ENCODE assay signal across 13 cellular contexts in the genomic region with DNA sequence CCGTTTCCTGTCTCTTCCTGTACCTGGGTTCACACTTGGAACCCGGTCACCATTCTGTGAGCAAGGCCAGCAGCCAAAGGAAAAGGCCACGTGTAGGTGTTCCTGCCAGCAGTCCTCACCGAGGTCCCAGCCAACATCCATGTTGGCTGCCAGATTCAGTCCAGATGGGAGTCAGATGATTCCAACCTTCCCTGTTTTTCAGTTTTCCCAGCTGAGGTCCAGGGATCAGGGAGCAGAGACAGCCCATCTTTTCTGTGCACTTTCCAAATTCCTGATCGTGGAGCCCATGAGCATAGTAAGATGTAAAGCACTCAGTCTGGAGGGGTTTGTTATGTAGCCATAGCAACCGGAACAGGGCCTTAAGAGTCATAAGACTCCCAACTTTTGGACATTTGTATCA. TPM values are rescaled to one million over a fixed set of nuclear protein-coding genes. Genes with fewer than 3 reads are reported as not detected.
A peak's percentile ranks its signal among the peaks of the same experiment; 100 is the strongest.
DNase-seq lines count a peak whose midpoint lies in the region; ATAC-seq, FAIRE-seq and TF ChIP-seq lines count a peak whose summit lies in the region.
"Had no signal": no experiment of that assay in that cellular context is flagged by ENCODE, and none has a peak within 500 bp of the region (broad histone marks: within the 10 kb centered on the region; RNA-seq: fewer than 3 reads in every experiment).

No MANE protein-coding gene starts in this region.

- H3K27me3 ChIP-seq in right atrium auricular region (no peaks in the 10 kb centered on the region), uterus (no peaks in the 10 kb centered on the region)
- H3K27me3 ChIP-seq: SJCRH30 had no signal

- no peak for TF ChIP-seq POLR2A in uterus (IDR thresholded peaks at IDR 0.05)

- ATAC-seq in Right ventricle myocardium superior (ENCODE audit: poor library complexity) = peak; percentile 80
- peak; percentile 80 for ATAC-seq in left lobe of liver

- FAIRE-seq in D721Med (lab: Jason Lieb, UNC) = no peak

- H3K4me3 ChIP-seq in right atrium auricular region = no peak overlapping the region
- no peak overlapping the region for H3K4me3 ChIP-seq in cardiac fibroblast (replicated peaks in 1 of 2; ENCODE audit: low read depth in 2 of 2, low read length in 2 of 2)
- no peak overlapping the region for H3K4me3 ChIP-seq in uterus
- H3K4me3 ChIP-seq: SJCRH30 had no signal

- H3K9me3 ChIP-seq in right atrium auricular region (no peaks in the 10 kb centered on the region), uterus (no peaks in the 10 kb centered on the region)
- H3K9me3 ChIP-seq: SJCRH30 had no signal

- intact Hi-C loops in Right ventricle myocardium superior (cut with DNase I) = loop anchor here (10.0 kb wide), 1 partner anchor 81 kb away; no protein-coding TSS in a partner anchor
- intact Hi-C loops in uterus (cut with DNase I; ENCODE audit: low total_unique reads) = no loop called here

- no peaks in the 10 kb centered on the region for H3K36me3 ChIP-seq in right atrium auricular region
- H3K36me3 ChIP-seq in uterus = no peaks in the 10 kb centered on the region
- H3K36me3 ChIP-seq: SJCRH30 had no signal

- H3K4me1 ChIP-seq in right atrium auricular region (peaks cover 0 to 5% of the 10 kb centered on the region in 2 donors), uterus (no peaks in the 10 kb centered on the region)
- H3K4me1 ChIP-seq: SJCRH30 had no signal

- no peak for TF ChIP-seq CTCF in right atrium auricular region (IDR thresholded peaks at IDR 0.05)
- TF ChIP-seq CTCF in cardiac fibroblast (IDR thresholded peaks at IDR 0.05; ENCODE audit: low read depth, low read length) = no peak
- no peak for TF ChIP-seq CTCF in uterus (IDR thresholded peaks at IDR 0.05)
- TF ChIP-seq CTCF in D721Med (IDR thresholded peaks at IDR 0.05; ENCODE audit: insufficient read depth, missing control alignments) = no peak

- DNase-seq in Right ventricle myocardium superior (peak; percentile 58), right atrium auricular region (ENCODE audit: low spot score) (no peak), cardiac fibroblast (ENCODE audit: low read depth in 2 of 2) (peak; percentile 35 to 47), left lobe of liver (ENCODE audit: low spot score) (peak; percentile 87), uterus (peak; percentile 55 to 76), D721Med (ENCODE audit: insufficient read length, low spot score) (no peak), NCI-H2196 treated with DMSO at 0.1 percent for 48 hours (lab: John Stamatoyannopoulos, UW; ENCODE audit: unreplicated experiment) (no peak), DMS79 treated with DMSO at 0.1 percent for 48 hours (lab: John Stamatoyannopoulos, UW) (no peak)
- DNase-seq: activated CD4-positive, CD25-positive, alpha-beta regulatory T cell; foreskin melanocyte; NCI-H1092 treated with DMSO at 0.1 percent for 48 hours; NCI-H82; SJCRH30 had no signal

- H3K27ac ChIP-seq in right atrium auricular region (no peak overlapping the region), uterus (peak overlapping the region in 1 of 2 donors; percentile 52)
- H3K27ac ChIP-seq: SJCRH30 had no signal

RNA-seq across cellular contexts. Expression of a gene that starts 3.9 kb away (rescaled TPM):
- total RNA-seq in Right ventricle myocardium superior (not detected), right atrium auricular region (under 1 TPM in 1 of 2 donors, not detected in 1; 0.43 TPM), left lobe of liver (0.50 TPM), uterus (under 1 TPM in 1 of 4 donors, not detected in 3; 0.21 TPM)
- total RNA-seq: SJCRH30 had no signal

RNA-seq across cellular contexts. Expression of a gene that starts 38.2 kb away (rescaled TPM):
- total RNA-seq in Right ventricle myocardium superior = 0.94 TPM
- not detected for total RNA-seq in right atrium auricular region
- 3.1 TPM for total RNA-seq in left lobe of liver
- total RNA-seq in uterus = 1 to 10 TPM in 1 of 4 donors, under 1 TPM in 1, not detected in 2; 0.49 to 2.5 TPM

RNA-seq across cellular contexts. Expression of a gene that starts 38.7 kb away (rescaled TPM):
- total RNA-seq in Right ventricle myocardium superior = 0.13 TPM
- under 1 TPM in 1 of 2 donors, not detected in 1; 0.12 TPM for total RNA-seq in right atrium auricular region
- 0.18 TPM for total RNA-seq in left lobe of liver
- 1 to 10 TPM in 2 of 4 donors, under 1 TPM in 1, not detected in 1; under 0.01 to 9.3 (median 4.5) TPM for total RNA-seq in uterus

RNA-seq across cellular contexts. Expression of a gene that starts 47.5 kb away (rescaled TPM):
- total RNA-seq in Right ventricle myocardium superior (1.7 TPM), right atrium auricular region (1 to 10 TPM; 1.3 to 2.4 TPM), left lobe of liver (0.35 TPM), uterus (10 to 100 TPM in 1 of 4 donors, 1 to 10 TPM in 1, under 1 TPM in 1, not detected in 1; 0.51 to 12.1 (median 7.5) TPM)

RNA-seq across cellular contexts. Expression of a gene that starts 57.4 kb away (rescaled TPM):
- total RNA-seq in Right ventricle myocardium superior = 7.5 TPM
- 1 to 10 TPM; 5.1 to 8.3 TPM for total RNA-seq in right atrium auricular region
- total RNA-seq in left lobe of liver = 7.9 TPM
- 10 to 100 TPM in 1 of 4 donors, 1 to 10 TPM in 3; 2.8 to 22.3 (median 5.7) TPM for total RNA-seq in uterus

Comparison
In these comparisons a context has a peak if more than half of its experiments do, and no peak if none do; other contexts are left out.
1. DNase-seq: peak in Right ventricle myocardium superior (single experiment), cardiac fibroblast (2 of 2), left lobe of liver (single experiment) and uterus (2 of 2); none in right atrium auricular region (single experiment), D721Med (single experiment), NCI-H2196 treated with DMSO at 0.1 percent for 48 hours (single experiment) and DMS79 treated with DMSO at 0.1 percent for 48 hours (single experiment).